Comparison of ENCODE assay signal across 1 cellular context in genomic region chr15:74621936-74622335, GRCh38.
A peak's percentile ranks its signal among the peaks of the same experiment; 100 is the strongest.
TF ChIP-seq lines count a peak whose summit lies in the region.

No MANE protein-coding gene starts in this region.

TF ChIP-seq in K562, 482 proteins besides CTCF, POLR2A, EP300 and RAD21 (continued from another document):
- TF ChIP-seq ZNF592 (IDR thresholded peaks at IDR 0.05): no peak
- no peak for TF ChIP-seq SNRNP70 (optimal IDR thresholded peaks at IDR 0.05; ENCODE audit: low read depth, low read length)
- TF ChIP-seq, protein P1, sequence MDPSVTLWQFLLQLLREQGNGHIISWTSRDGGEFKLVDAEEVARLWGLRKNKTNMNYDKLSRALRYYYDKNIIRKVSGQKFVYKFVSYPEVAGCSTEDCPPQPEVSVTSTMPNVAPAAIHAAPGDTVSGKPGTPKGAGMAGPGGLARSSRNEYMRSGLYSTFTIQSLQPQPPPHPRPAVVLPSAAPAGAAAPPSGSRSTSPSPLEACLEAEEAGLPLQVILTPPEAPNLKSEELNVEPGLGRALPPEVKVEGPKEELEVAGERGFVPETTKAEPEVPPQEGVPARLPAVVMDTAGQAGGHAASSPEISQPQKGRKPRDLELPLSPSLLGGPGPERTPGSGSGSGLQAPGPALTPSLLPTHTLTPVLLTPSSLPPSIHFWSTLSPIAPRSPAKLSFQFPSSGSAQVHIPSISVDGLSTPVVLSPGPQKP (CRISPR knock-in tag; IDR thresholded peaks at IDR 0.05): no peak
- no peak for TF ChIP-seq OTX1 (CRISPR knock-in tag; IDR thresholded peaks at IDR 0.05)
- TF ChIP-seq ZBTB11 (CRISPR knock-in tag; IDR thresholded peaks at IDR 0.05): no peak
- no peak for TF ChIP-seq PURB (CRISPR knock-in tag; IDR thresholded peaks at IDR 0.05; ENCODE audit: low read depth)
- no peak for TF ChIP-seq ZNF253 (CRISPR knock-in tag; conservative IDR thresholded peaks at IDR 0.05)
- TF ChIP-seq FIP1L1 (IDR thresholded peaks at IDR 0.05; ENCODE audit: low read depth, low read length, poor library complexity, severe bottlenecking): no peak
- TF ChIP-seq ZBED1 (IDR thresholded peaks at IDR 0.05): no peak
- TF ChIP-seq ZNF699 (CRISPR knock-in tag; IDR thresholded peaks at IDR 0.05; ENCODE audit: insufficient replicate concordance): no peak
- TF ChIP-seq SRSF1 (IDR thresholded peaks at IDR 0.05; ENCODE audit: low read depth, low read length): no peak
- TF ChIP-seq RBM25 (IDR thresholded peaks at IDR 0.05; ENCODE audit: low read depth, low read length, severe bottlenecking): no peak
- TF ChIP-seq, protein P2, sequence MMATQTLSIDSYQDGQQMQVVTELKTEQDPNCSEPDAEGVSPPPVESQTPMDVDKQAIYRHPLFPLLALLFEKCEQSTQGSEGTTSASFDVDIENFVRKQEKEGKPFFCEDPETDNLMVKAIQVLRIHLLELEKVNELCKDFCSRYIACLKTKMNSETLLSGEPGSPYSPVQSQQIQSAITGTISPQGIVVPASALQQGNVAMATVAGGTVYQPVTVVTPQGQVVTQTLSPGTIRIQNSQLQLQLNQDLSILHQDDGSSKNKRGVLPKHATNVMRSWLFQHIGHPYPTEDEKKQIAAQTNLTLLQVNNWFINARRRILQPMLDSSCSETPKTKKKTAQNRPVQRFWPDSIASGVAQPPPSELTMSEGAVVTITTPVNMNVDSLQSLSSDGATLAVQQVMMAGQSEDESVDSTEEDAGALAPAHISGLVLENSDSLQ (IDR thresholded peaks at IDR 0.05): peak; percentile 95
- TF ChIP-seq, protein P3, sequence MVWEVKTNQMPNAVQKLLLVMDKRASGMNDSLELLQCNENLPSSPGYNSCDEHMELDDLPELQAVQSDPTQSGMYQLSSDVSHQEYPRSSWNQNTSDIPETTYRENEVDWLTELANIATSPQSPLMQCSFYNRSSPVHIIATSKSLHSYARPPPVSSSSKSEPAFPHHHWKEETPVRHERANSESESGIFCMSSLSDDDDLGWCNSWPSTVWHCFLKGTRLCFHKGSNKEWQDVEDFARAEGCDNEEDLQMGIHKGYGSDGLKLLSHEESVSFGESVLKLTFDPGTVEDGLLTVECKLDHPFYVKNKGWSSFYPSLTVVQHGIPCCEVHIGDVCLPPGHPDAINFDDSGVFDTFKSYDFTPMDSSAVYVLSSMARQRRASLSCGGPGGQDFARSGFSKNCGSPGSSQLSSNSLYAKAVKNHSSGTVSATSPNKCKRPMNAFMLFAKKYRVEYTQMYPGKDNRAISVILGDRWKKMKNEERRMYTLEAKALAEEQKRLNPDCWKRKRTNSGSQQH (CRISPR knock-in tag; IDR thresholded peaks at IDR 0.05): no peak
- no peak for TF ChIP-seq PTRF (tag; IDR thresholded peaks at IDR 0.05)
